ENCODE assay signal across 1 cellular context in genomic region chr16:11259655-11260595, GRCh38.
TF ChIP-seq lines count a peak whose summit lies in the region.

No MANE protein-coding gene starts in this region.

TF ChIP-seq in H1, 55 proteins besides CTCF, POLR2A, EP300 and RAD21:
- TF ChIP-seq PHF8 (conservative IDR thresholded peaks at IDR 0.05; ENCODE audit: low read depth, low read length) (no peak), KDM5A (IDR thresholded peaks at IDR 0.05; ENCODE audit: low read length) (no peak), KDM1A (IDR thresholded peaks at IDR 0.05; ENCODE audit: borderline replicate concordance, low read length) (peak; percentile 80; the same call in 1 of the 2 replicates), CEBPB (IDR thresholded peaks at IDR 0.05; ENCODE audit: low read depth, low read length) (no peak), RXRA (IDR thresholded peaks at IDR 0.05; ENCODE audit: insufficient read depth, low read depth, low read length) (no peak)
